ENCODE assay signal across 8 cellular contexts in genomic region chr16:24728891-24729242, GRCh38. TPM values are rescaled to one million over a fixed set of nuclear protein-coding genes. Genes with fewer than 3 reads are reported as not detected.
DNase-seq lines count a peak whose midpoint lies in the region; ATAC-seq and TF ChIP-seq lines count a peak whose summit lies in the region.

No MANE protein-coding gene starts in this region.

- H3K79me2 ChIP-seq in SK-N-SH (ENCODE audit: insufficient read depth), result peaks cover 40% of the 10 kb centered on the region

- DNase-seq in activated CD4-positive, alpha-beta T cell treated with anti-CD3 and anti-CD28 coated beads, Interleukin-2, amount 10 ng/mL, durations not matched to agents 7 days and 5 days, result no peak
- no peak for DNase-seq in activated CD4-positive, alpha-beta T cell treated with anti-CD3 and anti-CD28 coated beads for 48 hours
- DNase-seq in SK-N-SH (peak; percentile 13), esophagus squamous epithelium (lab: John Stamatoyannopoulos, UW) (no peak), retinal pigment epithelial cell (ENCODE audit: low read depth) (no peak), HK-2 (ENCODE audit: unreplicated experiment) (no peak)

- H3K4me3 ChIP-seq in SK-N-SH (ENCODE audit: low read depth in 2 of 2, low read length in 1 of 2) (peak overlapping the region; percentile 80 to 93), esophagus squamous epithelium (peak overlapping the region; percentile 71 to 86 (median 80)), retinal pigment epithelial cell (ENCODE audit: low read length) (peak overlapping the region; percentile 93)

- H3K27ac ChIP-seq in SK-N-SH (ENCODE audit: low read depth in 2 of 2, low read length in 1 of 2), result peak overlapping the region; percentile 88 to 92
- peak overlapping the region; percentile 95 to 98 (median 96) for H3K27ac ChIP-seq in esophagus squamous epithelium

- H3K27ac Mint-ChIP-seq in activated CD4-positive, alpha-beta T cell treated with anti-CD3 and anti-CD28 coated beads, Interleukin-2, amount 10 ng/mL, durations not matched to agents 7 days and 5 days, result peak overlapping the region; percentile 95

- H3K27me3 Mint-ChIP-seq in activated CD4-positive, alpha-beta T cell treated with anti-CD3 and anti-CD28 coated beads, Interleukin-2, amount 10 ng/mL, durations not matched to agents 7 days and 5 days, result peaks cover 2% of the 10 kb centered on the region

- H3K4me2 ChIP-seq in SK-N-SH, result peak overlapping the region; percentile 87

- peaks cover 29% of the 10 kb centered on the region for H3K36me3 Mint-ChIP-seq in activated CD4-positive, alpha-beta T cell treated with anti-CD3 and anti-CD28 coated beads, Interleukin-2, amount 10 ng/mL, durations not matched to agents 7 days and 5 days (ENCODE audit: low read depth)

- H3K9me3 Mint-ChIP-seq in activated CD4-positive, alpha-beta T cell treated with anti-CD3 and anti-CD28 coated beads, Interleukin-2, amount 10 ng/mL, durations not matched to agents 7 days and 5 days, result no peaks in the 10 kb centered on the region

- TF ChIP-seq EP300 in SK-N-SH (IDR thresholded peaks at IDR 0.05; ENCODE audit: borderline replicate concordance in 1 of 2, low read depth in 1 of 2, low read length in 1 of 2), result no peak

- H3K27me3 ChIP-seq in SK-N-SH (ENCODE audit: insufficient read depth) (no peaks in the 10 kb centered on the region), esophagus squamous epithelium (no peaks in the 10 kb centered on the region)

- ATAC-seq in GM21786 (IDR thresholded peaks at IDR 0.05; ENCODE audit: unreplicated experiment) (no peak), HG03520 (IDR thresholded peaks at IDR 0.05; ENCODE audit: unreplicated experiment) (no peak)

- no peaks in the 10 kb centered on the region for H3K9me3 ChIP-seq in SK-N-SH
- no peaks in the 10 kb centered on the region for H3K9me3 ChIP-seq in esophagus squamous epithelium

- intact Hi-C loops in esophagus squamous epithelium (cut with DNase I), result no loop called here

- H3K4me3 Mint-ChIP-seq in activated CD4-positive, alpha-beta T cell treated with anti-CD3 and anti-CD28 coated beads, Interleukin-2, amount 10 ng/mL, durations not matched to agents 7 days and 5 days, result peak overlapping the region; percentile 86

- TF ChIP-seq POLR2A in esophagus squamous epithelium (IDR thresholded peaks at IDR 0.05), result no peak

- peaks cover 31% of the 10 kb centered on the region for H4K20me1 ChIP-seq in SK-N-SH (ENCODE audit: insufficient read depth)

- no peak for TF ChIP-seq RAD21 in SK-N-SH (IDR thresholded peaks at IDR 0.05; ENCODE audit: low read length)

- peaks cover 37% of the 10 kb centered on the region for H3K4me1 Mint-ChIP-seq in activated CD4-positive, alpha-beta T cell treated with anti-CD3 and anti-CD28 coated beads, Interleukin-2, amount 10 ng/mL, durations not matched to agents 7 days and 5 days

- H3K9ac ChIP-seq in SK-N-SH, result peak overlapping the region; percentile 95

- CTCF ChIA-PET in activated CD4-positive, alpha-beta T cell treated with anti-CD3 and anti-CD28 coated beads, Interleukin-2, amount 10 ng/mL, durations not matched to agents 7 days and 5 days (lab: Charles Lee), result interaction anchor here (0.5 kb wide), 1 partner anchor 186 kb away, joined by 3 read pairs; no protein-coding TSS in a partner anchor
- CTCF ChIA-PET in SK-N-SH (lab: Yijun Ruan, JAX), result interaction anchor here (1.2 kb wide), 1 partner anchor 40 kb away, joined by 3 read pairs; no protein-coding TSS in a partner anchor

- 7% methylated on average over 8 of the region's 8 CpGs for WGBS in SK-N-SH (ENCODE audit: low lambda C conversion rate)
- WGBS in esophagus squamous epithelium, 2 donors, result 4 to 5% methylated on average over 8 of the region's 8 CpGs

- POLR2A ChIA-PET in activated CD4-positive, alpha-beta T cell treated with anti-CD3 and anti-CD28 coated beads, Interleukin-2, amount 10 ng/mL, durations not matched to agents 7 days and 5 days (lab: Charles Lee), result no interaction called here
- POLR2A ChIA-PET in SK-N-SH (lab: Yijun Ruan, JAX), result no interaction called here

- peak overlapping the region; percentile 79 for H2AFZ ChIP-seq in SK-N-SH (ENCODE audit: low read depth)

- no peak for TF ChIP-seq CTCF in SK-N-SH (IDR thresholded peaks at IDR 0.05)
- TF ChIP-seq CTCF in esophagus squamous epithelium (IDR thresholded peaks at IDR 0.05), result no peak
- no peak for TF ChIP-seq CTCF in retinal pigment epithelial cell (conservative IDR thresholded peaks at IDR 0.05; ENCODE audit: low read depth, low read length)

- H3K4me1 ChIP-seq in SK-N-SH (ENCODE audit: control insufficient read depth in 1 of 2, insufficient read depth in 2 of 2, low read depth in 1 of 2, low read length in 1 of 2), result peaks cover 14 to 18% of the 10 kb centered on the region in 2 experiments
- peaks cover 20 to 47% (median 22%) of the 10 kb centered on the region in 3 donors for H3K4me1 ChIP-seq in esophagus squamous epithelium

- peaks cover 19 to 28% of the 10 kb centered on the region in 2 experiments for H3K36me3 ChIP-seq in SK-N-SH (replicated peaks in 1 of 2; ENCODE audit: control insufficient read depth in 1 of 2, insufficient read depth in 2 of 2, low read length in 1 of 2)
- peaks cover 0 to 18% (median 0%) of the 10 kb centered on the region in 3 donors for H3K36me3 ChIP-seq in esophagus squamous epithelium

- H3F3A ChIP-seq in SK-N-SH (replicated peaks; ENCODE audit: insufficient read depth), result peaks cover 11% of the 10 kb centered on the region

- H3K9me2 ChIP-seq in SK-N-SH, result no peaks in the 10 kb centered on the region

TF ChIP-seq in SK-N-SH, 30 proteins besides CTCF, POLR2A, EP300 and RAD21:
- TF ChIP-seq USF2 (IDR thresholded peaks at IDR 0.05; ENCODE audit: borderline replicate concordance, low read depth, low read length) (no peak), SMC3 (IDR thresholded peaks at IDR 0.05; ENCODE audit: low read depth, low read length) (no peak), FOSL2 (IDR thresholded peaks at IDR 0.05; ENCODE audit: borderline replicate concordance, low read depth) (no peak), USF1 (IDR thresholded peaks at IDR 0.05; ENCODE audit: borderline replicate concordance, low read depth) (no peak), CHD2 (IDR thresholded peaks at IDR 0.05; ENCODE audit: low read length, partially characterized antibody) (no peak), FOXJ3 (CRISPR knock-in tag; IDR thresholded peaks at IDR 0.05) (no peak), ZBTB33 (IDR thresholded peaks at IDR 0.05; ENCODE audit: borderline replicate concordance, low read depth) (no peak), MEF2A (IDR thresholded peaks at IDR 0.05; ENCODE audit: borderline replicate concordance, low read depth) (no peak), ELF1 (IDR thresholded peaks at IDR 0.05) (no peak), TAF1 (IDR thresholded peaks at IDR 0.05; ENCODE audit: borderline replicate concordance, low read depth, low read length) (no peak), NRF1 (IDR thresholded peaks at IDR 0.05; ENCODE audit: low read depth, low read length) (no peak)

RNA-seq across cellular contexts. Expression of gene TNRC6A, which starts 0.6 kb away (rescaled TPM):
- total RNA-seq in activated CD4-positive, alpha-beta T cell treated with anti-CD3 and anti-CD28 coated beads, Interleukin-2, amount 10 ng/mL, durations not matched to agents 7 days and 5 days, result 10 to 100 TPM; 47.4 to 49.3 TPM
- polyA plus RNA-seq in SK-N-SH (2012; rRNA removed), result 32.5 and 40.1 TPM in 2 replicates
- 16.0 and 19.0 TPM in 2 replicates for polyA plus RNA-seq in SK-N-SH (2012; cell fraction: cytosol; rRNA removed)
- polyA plus RNA-seq in SK-N-SH (2012; cell fraction: nucleus; rRNA removed), result 127 and 149 TPM in 2 replicates
- 10 to 100 TPM; 12.3 to 34.0 (median 18.5) TPM for total RNA-seq in esophagus squamous epithelium
